8 cellular contexts compared by ENCODE assay signal in the genomic region with DNA sequence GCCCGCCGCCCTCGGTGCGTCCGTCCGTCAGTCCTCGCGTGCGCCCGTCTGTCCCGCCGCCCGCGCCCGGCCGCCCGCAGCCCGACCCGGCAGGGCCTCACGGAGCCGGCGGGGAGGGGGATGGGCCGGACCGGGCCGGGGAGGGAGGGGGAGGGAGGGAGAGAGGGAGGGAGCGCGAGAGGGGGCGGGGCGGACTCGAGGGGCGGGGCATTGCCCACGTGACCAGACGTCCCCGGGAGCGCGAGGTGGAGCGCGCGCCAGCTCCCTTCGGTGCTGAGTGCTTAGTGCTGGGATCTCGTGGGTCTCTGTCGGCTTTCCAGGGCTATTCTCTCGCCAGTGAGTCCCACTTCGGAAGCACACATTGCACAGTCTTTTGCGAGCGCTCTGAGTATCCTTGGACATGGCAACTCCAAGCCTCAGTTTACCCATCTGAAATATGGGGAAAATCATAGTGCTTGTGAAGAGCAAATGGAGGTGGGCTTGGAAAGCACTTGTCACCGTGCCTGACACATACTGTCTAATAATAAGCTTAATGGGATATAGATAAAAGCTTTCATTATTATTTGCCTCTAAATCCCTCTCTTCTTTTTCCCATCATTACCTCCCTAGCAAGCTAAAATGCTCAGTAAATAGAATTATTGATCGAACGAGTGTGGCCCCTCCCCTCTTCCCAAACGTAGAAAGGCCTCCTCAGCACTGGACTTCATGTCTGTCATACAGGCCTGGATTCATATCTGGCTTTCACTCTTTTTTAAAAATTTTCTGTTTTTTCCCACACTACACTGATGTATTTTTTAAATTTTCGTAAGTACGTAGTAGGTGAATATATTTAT. TPM values are rescaled to one million over a fixed set of nuclear protein-coding genes. Genes with fewer than 3 reads are reported as not detected.
A peak's percentile ranks its signal among the peaks of the same experiment; 100 is the strongest.
DNase-seq lines count a peak whose midpoint lies in the region; ATAC-seq, FAIRE-seq and TF ChIP-seq lines count a peak whose summit lies in the region.

A gene (minus strand): TSS at position 122 of the 833 bp plus-strand sequence. CDS start 43,296 bp downstream, outside the sequence.

- peaks cover 25% of the 10 kb centered on the region for H3K4me1 ChIP-seq in hepatocyte (ENCODE audit: insufficient read depth)

- H4K20me1 ChIP-seq in hepatocyte (ENCODE audit: insufficient read depth, poor library complexity, severe bottlenecking): peaks cover 28% of the 10 kb centered on the region

- TF ChIP-seq POLR2A in GM12892 (IDR thresholded peaks at IDR 0.05; ENCODE audit: low read depth, low read length): no peak; the same call in 1 of the 2 replicates

- peak; percentile 36 for ATAC-seq in HG02884 (IDR thresholded peaks at IDR 0.05; ENCODE audit: unreplicated experiment)

- H3K79me2 ChIP-seq in hepatocyte: peaks cover 43% of the 10 kb centered on the region

- in situ Hi-C loops in astrocyte of the cerebellum (cut with HindIII; ENCODE audit: low sequenced_read_pairs): no loop called here

- H3K9me2 ChIP-seq in hepatocyte (replicated peaks; ENCODE audit: insufficient read depth): no peaks in the 10 kb centered on the region

- H3K4me2 ChIP-seq in hepatocyte: peak within 1 kb of the TSS; percentile 90

- peak; percentile 82 for FAIRE-seq in GM12892 (lab: Jason Lieb, UNC)

- H3K27me3 ChIP-seq in hepatocyte: no peaks in the 10 kb centered on the region

- H2AFZ ChIP-seq in hepatocyte: peak within 1 kb of the TSS; percentile 86

- no peaks in the 10 kb centered on the region for H3K9me3 ChIP-seq in hepatocyte (ENCODE audit: low read depth)

- no peaks in the 10 kb centered on the region for H3K36me3 ChIP-seq in hepatocyte (replicated peaks; ENCODE audit: insufficient read depth, low read depth)

- DNase-seq in GM12892 (ENCODE audit: insufficient read length) (peak; percentile 58), NCI-H1930 (lab: John Stamatoyannopoulos, UW) (peak; percentile 69 to 75), T1000 (lab: John Stamatoyannopoulos, UW) (peak; percentile 57), astrocyte of the cerebellum (ENCODE audit: low read depth) (peak; percentile 26), hepatocyte (ENCODE audit: low spot score) (peak; percentile 93), retinal pigment epithelial cell (ENCODE audit: low read depth) (no peak), NCI-H1048 (lab: John Stamatoyannopoulos, UW) (no peak)

- 29% methylated on average over 18 of the region's 52 CpGs for WGBS in hepatocyte (ENCODE audit: low lambda C conversion rate, missing lambda C conversion rate)

- H3K4me3 ChIP-seq in astrocyte of the cerebellum (ENCODE audit: low read depth, low read length): peak within 1 kb of the TSS; percentile 93
- H3K4me3 ChIP-seq in hepatocyte: peak within 1 kb of the TSS; percentile 53
- peak within 1 kb of the TSS; percentile 86 for H3K4me3 ChIP-seq in retinal pigment epithelial cell (ENCODE audit: low read length)

- H3K27ac ChIP-seq in hepatocyte: peak within 1 kb of the TSS; percentile 94

- TF ChIP-seq CTCF in astrocyte of the cerebellum (IDR thresholded peaks at IDR 0.05; ENCODE audit: low read depth, low read length, missing control alignments) (no peak), hepatocyte (IDR thresholded peaks at IDR 0.05; ENCODE audit: poor library complexity) (no peak), retinal pigment epithelial cell (conservative IDR thresholded peaks at IDR 0.05; ENCODE audit: low read depth, low read length) (no peak)

RNA-seq across cellular contexts. Expression of the gene that starts here (rescaled TPM):
- 9.4 TPM for polyA plus RNA-seq in GM12892 (2012; ENCODE audit: missing spikeins)
- 11.1 and 11.6 TPM in 2 replicates for total RNA-seq in hepatocyte
- 22.6 and 23.5 TPM in 2 replicates for polyA plus RNA-seq in hepatocyte

Comparison
In these comparisons a context has a peak if more than half of its experiments do, and no peak if none do; other contexts are left out.
1. DNase-seq: peak in GM12892 (single experiment), NCI-H1930 (2 of 2), T1000 (single experiment), astrocyte of the cerebellum (single experiment) and hepatocyte (single experiment); none in retinal pigment epithelial cell (single experiment) and NCI-H1048 (single experiment).
2. Peak in every context shown above with its lines, with median percentiles within 50 percentile points of each other: H3K4me3 ChIP-seq.